Comparison of ENCODE assay signal across 28 cellular contexts in genomic region chr17:21079196-21079595, GRCh38.
"Had no signal": no experiment of that assay in that cellular context is flagged by ENCODE, and none has a peak within 500 bp of the region (broad histone marks: within the 10 kb centered on the region; RNA-seq: fewer than 3 reads in every experiment).

No MANE protein-coding gene starts in this region.

- H3K4me1 Mint-ChIP-seq: activated T-helper 17 cell treated with anti-CD3 and anti-CD28 coated beads, Interleukin-2, amount 50 U/mL, for 72 hours; T-cell; T-helper 17 cell had no signal

- H3K4me3 ChIP-seq: colonic mucosa, esophagus squamous epithelium, gastroesophageal sphincter had no signal

- H3K9me3 Mint-ChIP-seq: activated B cell treated with CpG ODN at 0.5 μM for 24 hours; activated CD8-positive, alpha-beta T cell treated with anti-CD3 and anti-CD28 coated beads for 36 hours; activated T-cell treated with anti-CD3 and anti-CD28 coated beads, Interleukin-2, amount 50 U/mL, for 4 hours; activated T-helper 17 cell treated with anti-CD3 and anti-CD28 coated beads, Interleukin-2, amount 50 U/mL, for 72 hours; T-helper 2 cell treated with Interferon-gamma antibody and Interleukin-4, amounts not matched to agents 5 μg/mL and 100 μg/mL, for 36 hours had no signal

- ATAC-seq: activated CD4-positive, CD25-positive, alpha-beta regulatory T cell treated with anti-CD3 and anti-CD28 coated beads, Interleukin-2, amount 50 U/mL, for 24 hours; activated CD8-positive, alpha-beta T cell treated with anti-CD3 and anti-CD28 coated beads for 36 hours; activated T-cell treated with anti-CD3 and anti-CD28 coated beads, Interleukin-2, amount 50 U/mL, for 4 hours; activated T-helper 17 cell treated with anti-CD3 and anti-CD28 coated beads, Interleukin-2, amount 50 U/mL, for 72 hours; gastroesophageal sphincter; T-cell; T-helper 17 cell had no signal

- DNase-seq: activated B cell treated with CpG ODN at 0.5 μM for 24 hours; activated CD4-positive, alpha-beta T cell treated with anti-CD3 and anti-CD28 coated beads for 48 hours; activated CD4-positive, alpha-beta T cell treated with anti-CD3 and anti-CD28 coated beads, Interleukin-2, amount 50 U/mL, for 1 hour; activated CD4-positive, alpha-beta T cell treated with anti-CD3 and anti-CD28 coated beads, Interleukin-2, amount 50 U/mL, for 48 hours; activated CD8-positive, alpha-beta memory T cell treated with anti-CD3 and anti-CD28 coated beads for 24 hours; activated CD8-positive, alpha-beta T cell treated with anti-CD3 and anti-CD28 coated beads for 36 hours; activated effector memory CD4-positive, alpha-beta T cell treated with Interleukin-2 at 50 U/mL for 16 hours; activated gamma-delta T cell treated with Interleukin-2 at 50 U/mL for 16 hours; activated naive CD4-positive, alpha-beta T cell treated with anti-CD3 and anti-CD28 coated beads, Interleukin-2, amount 50 U/mL, for 16 hours; activated naive CD4-positive, alpha-beta T cell treated with Interleukin-2 at 50 U/mL for 16 hours; activated T-cell treated with anti-CD3 and anti-CD28 coated beads, Interleukin-2, amount 50 U/mL, for 4 hours; amniotic stem cell; anterior cingulate cortex; caudate nucleus; colonic mucosa; effector CD8-positive, alpha-beta T cell; esophagus squamous epithelium; foreskin melanocyte; T-cell; T-helper 17 cell; T1000; WERI-Rb-1 had no signal

- H3K4me3 Mint-ChIP-seq: activated B cell treated with CpG ODN at 0.5 μM for 24 hours; activated CD8-positive, alpha-beta T cell treated with anti-CD3 and anti-CD28 coated beads for 36 hours; activated naive CD8-positive, alpha-beta T cell; activated T-cell treated with anti-CD3 and anti-CD28 coated beads, Interleukin-2, amount 50 U/mL, for 4 hours; activated T-helper 17 cell treated with anti-CD3 and anti-CD28 coated beads, Interleukin-2, amount 50 U/mL, for 72 hours; T-cell; T-helper 17 cell; T-helper 2 cell treated with Interferon-gamma antibody and Interleukin-4, amounts not matched to agents 5 μg/mL and 100 μg/mL, for 36 hours had no signal

- H3K4me1 ChIP-seq: colonic mucosa had no signal

- H3K27ac Mint-ChIP-seq: activated B cell treated with CpG ODN at 0.5 μM for 24 hours; activated CD8-positive, alpha-beta T cell treated with anti-CD3 and anti-CD28 coated beads for 36 hours; activated naive CD8-positive, alpha-beta T cell; activated T-helper 17 cell treated with anti-CD3 and anti-CD28 coated beads, Interleukin-2, amount 50 U/mL, for 72 hours; T-cell; T-helper 17 cell; T-helper 2 cell treated with Interferon-gamma antibody and Interleukin-4, amounts not matched to agents 5 μg/mL and 100 μg/mL, for 36 hours had no signal

- H3K36me3 Mint-ChIP-seq: activated naive CD8-positive, alpha-beta T cell; T-cell had no signal

- H3K9me3 ChIP-seq: colonic mucosa, esophagus squamous epithelium, gastroesophageal sphincter had no signal

- H3K27ac ChIP-seq: colonic mucosa, epithelial cell of prostate, esophagus squamous epithelium, gastroesophageal sphincter, WERI-Rb-1 had no signal

- H3K27me3 Mint-ChIP-seq: activated naive CD8-positive, alpha-beta T cell had no signal

- H3K27me3 ChIP-seq: colonic mucosa, esophagus squamous epithelium, gastroesophageal sphincter had no signal

- H3K36me3 ChIP-seq: colonic mucosa, esophagus squamous epithelium, gastroesophageal sphincter, WERI-Rb-1 had no signal
